19 cellular contexts compared by ENCODE assay signal in genomic region chr2:28271231-28271913, GRCh38.
DNase-seq lines count a peak whose midpoint lies in the region; ATAC-seq, FAIRE-seq and TF ChIP-seq lines count a peak whose summit lies in the region.
"Had no signal": no experiment of that assay in that cellular context is flagged by ENCODE, and none has a peak within 500 bp of the region (broad histone marks: within the 10 kb centered on the region; RNA-seq: fewer than 3 reads in every experiment).

No MANE protein-coding gene starts in this region.

- peak overlapping the region; percentile 47 for H3K27ac Mint-ChIP-seq in activated CD8-positive, alpha-beta T cell treated with anti-CD3 and anti-CD28 coated beads, Interleukin-2, amount 10 ng/mL, durations not matched to agents 7 days and 5 days
- H3K27ac Mint-ChIP-seq in natural killer cell = peak overlapping the region; percentile 47 to 63
- H3K27ac Mint-ChIP-seq: activated naive CD4-positive, alpha-beta T cell treated with anti-CD3 and anti-CD28 coated beads, Interleukin-2, amount 50 U/mL, for 72 hours had no signal

- H3K4me3 Mint-ChIP-seq in activated CD8-positive, alpha-beta T cell treated with anti-CD3 and anti-CD28 coated beads, Interleukin-2, amount 10 ng/mL, durations not matched to agents 7 days and 5 days = no peak overlapping the region
- no peak overlapping the region for H3K4me3 Mint-ChIP-seq in natural killer cell
- H3K4me3 Mint-ChIP-seq: CD14-positive monocyte had no signal

- H3K27me3 Mint-ChIP-seq in activated CD8-positive, alpha-beta T cell treated with anti-CD3 and anti-CD28 coated beads, Interleukin-2, amount 10 ng/mL, durations not matched to agents 7 days and 5 days (ENCODE audit: low read depth) = no peaks in the 10 kb centered on the region
- no peaks in the 10 kb centered on the region for H3K27me3 Mint-ChIP-seq in natural killer cell (ENCODE audit: low read depth in 2 of 2)

- peaks cover 20% of the 10 kb centered on the region for H3K36me3 Mint-ChIP-seq in activated CD8-positive, alpha-beta T cell treated with anti-CD3 and anti-CD28 coated beads, Interleukin-2, amount 10 ng/mL, durations not matched to agents 7 days and 5 days (ENCODE audit: low read depth)
- no peaks in the 10 kb centered on the region for H3K36me3 Mint-ChIP-seq in natural killer cell

- POLR2A ChIA-PET in activated CD8-positive, alpha-beta T cell treated with anti-CD3 and anti-CD28 coated beads, Interleukin-2, amount 10 ng/mL, durations not matched to agents 7 days and 5 days (lab: Charles Lee) = interaction anchor here (0.9 kb wide), 1 partner anchor 11 kb away, joined by 3 read pairs; no protein-coding TSS in a partner anchor

- peak overlapping the region; percentile 75; the same call in 1 of the 2 replicates for H3K27ac ChIP-seq in C4-2B
- H3K27ac ChIP-seq: suprapubic skin had no signal

- intact Hi-C loops in natural killer cell (cut with micrococcal nuclease) = loop anchor here (5.0 to 10.0 kb wide), 2 partner anchors 86 to 183 kb away; no protein-coding TSS in a partner anchor

- ATAC-seq in activated CD8-positive, alpha-beta T cell treated with anti-CD3 and anti-CD28 coated beads, Interleukin-2, amount 10 ng/mL, durations not matched to agents 7 days and 5 days = peak; percentile 45
- ATAC-seq in natural killer cell (no peak), HG03432 (IDR thresholded peaks at IDR 0.05; ENCODE audit: unreplicated experiment) (no peak), GM18870 (IDR thresholded peaks at IDR 0.05; ENCODE audit: unreplicated experiment) (no peak)
- ATAC-seq: gastrocnemius medialis had no signal

- CTCF ChIA-PET in activated CD8-positive, alpha-beta T cell treated with anti-CD3 and anti-CD28 coated beads, Interleukin-2, amount 10 ng/mL, durations not matched to agents 7 days and 5 days (lab: Charles Lee) = interaction anchor here (0.9 to 1.0 kb wide), 2 partner anchors 120 to 588 kb away, joined by 3 to 4 read pairs; no protein-coding TSS in a partner anchor

- no peak for TF ChIP-seq CTCF in C4-2B (conservative IDR thresholded peaks at IDR 0.05)
- no peak for TF ChIP-seq CTCF in natural killer cell (IDR thresholded peaks at IDR 0.05)

- no peaks in the 10 kb centered on the region for H3K9me3 Mint-ChIP-seq in activated CD8-positive, alpha-beta T cell treated with anti-CD3 and anti-CD28 coated beads, Interleukin-2, amount 10 ng/mL, durations not matched to agents 7 days and 5 days (ENCODE audit: insufficient read depth)
- H3K9me3 Mint-ChIP-seq in natural killer cell = no peaks in the 10 kb centered on the region
- H3K9me3 Mint-ChIP-seq: CD14-positive monocyte had no signal

- DNase-seq in GM19239 (ENCODE audit: insufficient read length, low spot score) (peak; percentile 10), natural killer cell (no peak), islet precursor cell (no peak), epidermal melanocyte (ENCODE audit: insufficient read length, low spot score) (no peak)
- DNase-seq in activated CD8-positive, alpha-beta T cell treated with anti-CD3 and anti-CD28 coated beads, Interleukin-2, amount 10 ng/mL, durations not matched to agents 7 days and 5 days = no peak
- DNase-seq: EL, gastrocnemius medialis, MG63, midbrain, NCI-H774, posterior cingulate gyrus, T-helper 9 cell had no signal

- FAIRE-seq in GM19239 (lab: Jason Lieb, UNC) = no peak
- FAIRE-seq: endometrium had no signal

- peaks cover 65% of the 10 kb centered on the region for H3K4me1 Mint-ChIP-seq in activated CD8-positive, alpha-beta T cell treated with anti-CD3 and anti-CD28 coated beads, Interleukin-2, amount 10 ng/mL, durations not matched to agents 7 days and 5 days (ENCODE audit: low read depth)
- H3K4me1 Mint-ChIP-seq in natural killer cell = peaks cover 51 to 58% of the 10 kb centered on the region in 2 donors
